Comparison of ENCODE assay signal across 16 cellular contexts in the genomic region with DNA sequence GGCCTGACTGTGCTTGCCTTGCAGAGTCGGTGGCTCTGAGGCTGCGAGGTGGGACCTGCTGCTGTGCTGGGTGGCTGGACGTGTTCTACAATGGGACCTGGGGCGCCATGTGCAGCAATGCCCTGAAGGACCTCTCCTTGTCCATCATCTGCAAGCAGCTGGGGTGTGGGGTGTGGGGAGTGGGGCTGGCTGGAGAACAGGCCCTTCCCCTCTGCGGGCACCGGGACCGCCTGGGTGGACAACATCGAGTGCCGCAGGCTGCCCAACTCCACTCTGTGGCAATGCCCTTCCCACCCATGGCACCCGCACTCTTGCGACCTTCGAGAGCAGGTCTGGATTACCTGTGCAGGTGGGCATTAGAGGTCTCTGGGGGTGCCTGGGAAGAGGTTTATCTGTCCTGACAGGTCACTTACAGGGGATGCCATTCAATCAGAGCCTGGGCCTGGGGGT. TPM values are rescaled to one million over a fixed set of nuclear protein-coding genes. Genes with fewer than 3 reads are reported as not detected.
"Had no signal": no experiment of that assay in that cellular context is flagged by ENCODE, and none has a peak within 500 bp of the region (broad histone marks: within the 10 kb centered on the region; RNA-seq: fewer than 3 reads in every experiment).

No MANE protein-coding gene starts in this region.

- ATAC-seq: activated CD4-positive, CD25-positive, alpha-beta regulatory T cell treated with anti-CD3 and anti-CD28 coated beads, Interleukin-2, amount 50 U/mL, for 24 hours; naive thymus-derived CD4-positive, alpha-beta T cell; T-cell had no signal

- H3K4me1 ChIP-seq: prostate gland, right lobe of liver, upper lobe of left lung had no signal

- H3K9me3 ChIP-seq: neutrophil, prostate gland, right lobe of liver, upper lobe of left lung had no signal

- H3K27me3 ChIP-seq: brain microvascular endothelial cell, right lobe of liver, upper lobe of left lung had no signal

- H3K36me3 ChIP-seq: brain microvascular endothelial cell, neutrophil, prostate gland, right lobe of liver, upper lobe of left lung had no signal

- H3K4me3 ChIP-seq: prostate gland, right lobe of liver, SK-N-MC, upper lobe of left lung had no signal

- H3K27ac ChIP-seq: brain microvascular endothelial cell, epithelial cell of prostate, neutrophil, prostate gland, right lobe of liver, SK-N-MC, upper lobe of left lung had no signal

- DNase-seq: activated naive CD4-positive, alpha-beta T cell treated with Interleukin-2 at 50 U/mL for 16 hours; anterior cingulate cortex; brain microvascular endothelial cell; cerebellar nuclear complex; immature natural killer cell; naive thymus-derived CD4-positive, alpha-beta T cell; T-cell; T1000 had no signal

RNA-seq across cellular contexts. Expression of a gene that starts 40.2 kb away (rescaled TPM):
- total RNA-seq: dermis microvascular lymphatic vessel endothelial cell; naive thymus-derived CD4-positive, alpha-beta T cell had no signal
